In the genomic region with DNA sequence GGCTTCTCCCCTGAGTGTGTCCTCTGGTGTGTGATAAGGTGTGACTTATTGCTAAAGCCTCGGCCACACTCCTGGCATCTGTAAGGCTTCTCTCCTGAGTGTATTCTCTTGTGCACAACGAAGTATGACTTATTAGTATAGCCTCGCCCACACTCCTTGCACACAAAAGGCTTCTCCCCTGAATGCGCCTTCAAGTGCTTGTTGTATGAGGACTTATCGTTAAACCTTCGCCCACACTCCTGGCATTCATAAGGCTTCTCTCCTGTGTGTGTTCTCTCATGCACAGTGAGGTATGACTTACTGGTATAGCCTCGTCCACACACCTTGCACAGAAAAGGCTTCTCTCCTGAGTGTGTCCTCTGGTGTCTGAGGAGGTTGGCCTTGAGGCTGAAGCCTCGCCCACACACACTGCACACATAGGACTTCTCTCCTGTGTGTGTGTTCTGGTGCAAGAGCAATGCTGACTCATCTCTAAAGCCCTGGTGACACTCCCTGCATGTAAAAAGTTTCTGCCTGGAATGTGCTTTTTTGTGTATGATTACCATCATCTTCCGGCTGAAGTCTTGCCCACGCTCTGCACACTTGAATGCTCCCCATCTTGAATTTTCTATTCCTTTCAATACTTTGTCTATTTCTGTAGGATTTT, we compare ENCODE assay signal across 13 cellular contexts. TPM values are rescaled to one million over a fixed set of nuclear protein-coding genes. Genes with fewer than 3 reads are reported as not detected.
A peak's percentile ranks its signal among the peaks of the same experiment; 100 is the strongest.
DNase-seq lines count a peak whose midpoint lies in the region; ATAC-seq lines count a peak whose summit lies in the region.
"Had no signal": no experiment of that assay in that cellular context is flagged by ENCODE, and none has a peak within 500 bp of the region (broad histone marks: within the 10 kb centered on the region; RNA-seq: fewer than 3 reads in every experiment).

No MANE protein-coding gene starts in this region.

- ATAC-seq in HG02763 (IDR thresholded peaks at IDR 0.05; ENCODE audit: unreplicated experiment): peak; percentile 59
- peak; percentile 83 for ATAC-seq in activated T-helper 17 cell treated with anti-CD3 and anti-CD28 coated beads, Interleukin-2, amount 50 U/mL, for 72 hours (replicated peaks)

- H3K36me3 Mint-ChIP-seq in activated T-helper 17 cell treated with anti-CD3 and anti-CD28 coated beads, Interleukin-2, amount 50 U/mL, for 72 hours (ENCODE audit: low read depth): peaks cover 84% of the 10 kb centered on the region

- peaks cover 26% of the 10 kb centered on the region for H3K4me1 Mint-ChIP-seq in activated T-helper 17 cell treated with anti-CD3 and anti-CD28 coated beads, Interleukin-2, amount 50 U/mL, for 72 hours

- no peak overlapping the region for H3K4me3 Mint-ChIP-seq in activated T-helper 17 cell treated with anti-CD3 and anti-CD28 coated beads, Interleukin-2, amount 50 U/mL, for 72 hours

- DNase-seq in EL (peak; percentile 59), kidney glomerular epithelial cell (lab: John Stamatoyannopoulos, UW) (peak; percentile 2), NCI-H2196 (lab: John Stamatoyannopoulos, UW; ENCODE audit: unreplicated experiment) (no peak), NCI-H345 treated with DMSO at 0.1 percent for 48 hours (lab: John Stamatoyannopoulos, UW; ENCODE audit: unreplicated experiment) (no peak), putamen (ENCODE audit: low spot score) (no peak)
- no peak for DNase-seq in activated CD8-positive, alpha-beta memory T cell treated with anti-CD3 and anti-CD28 coated beads, Interleukin-2, amount 50 U/mL, for 4 hours
- DNase-seq: Calu3; mesendoderm; NCI-H1092; NK-92 treated with Interleukin-12 subunit alpha and Interleukin-12 subunit beta, amount 100 ng/mL, for 24 hours; stimulated activated CD8-positive, alpha-beta memory T cell treated with anti-CD3 and anti-CD28 coated beads, Interleukin-4, amount 100 ng/mL, for 48 hours had no signal

- no peaks in the 10 kb centered on the region for H3K27me3 Mint-ChIP-seq in activated T-helper 17 cell treated with anti-CD3 and anti-CD28 coated beads, Interleukin-2, amount 50 U/mL, for 72 hours

- no peak overlapping the region for H3K27ac Mint-ChIP-seq in activated T-helper 17 cell treated with anti-CD3 and anti-CD28 coated beads, Interleukin-2, amount 50 U/mL, for 72 hours

- peaks cover 4% of the 10 kb centered on the region for H3K9me3 Mint-ChIP-seq in activated T-helper 17 cell treated with anti-CD3 and anti-CD28 coated beads, Interleukin-2, amount 50 U/mL, for 72 hours

RNA-seq across cellular contexts. Expression of a gene that starts 20.4 kb away (rescaled TPM):
- total RNA-seq in activated T-helper 17 cell treated with anti-CD3 and anti-CD28 coated beads, Interleukin-2, amount 50 U/mL, for 72 hours: 10 to 100 TPM; 15.0 to 19.3 TPM

RNA-seq across cellular contexts. Expression of a gene that starts 52.5 kb away (rescaled TPM):
- total RNA-seq in activated T-helper 17 cell treated with anti-CD3 and anti-CD28 coated beads, Interleukin-2, amount 50 U/mL, for 72 hours: 1 to 10 TPM; 7.1 to 9.4 TPM

Comparison
In these comparisons a context has a peak if more than half of its experiments do, and no peak if none do; other contexts are left out.
1. DNase-seq: peak in EL (single experiment) and kidney glomerular epithelial cell (single experiment); none in NCI-H2196 (single experiment), NCI-H345 treated with DMSO at 0.1 percent for 48 hours (single experiment), putamen (single experiment) and activated CD8-positive, alpha-beta memory T cell treated with anti-CD3 and anti-CD28 coated beads, Interleukin-2, amount 50 U/mL, for 4 hours (single experiment).